Comparison of ENCODE assay signal across 11 cellular contexts in the genomic region with DNA sequence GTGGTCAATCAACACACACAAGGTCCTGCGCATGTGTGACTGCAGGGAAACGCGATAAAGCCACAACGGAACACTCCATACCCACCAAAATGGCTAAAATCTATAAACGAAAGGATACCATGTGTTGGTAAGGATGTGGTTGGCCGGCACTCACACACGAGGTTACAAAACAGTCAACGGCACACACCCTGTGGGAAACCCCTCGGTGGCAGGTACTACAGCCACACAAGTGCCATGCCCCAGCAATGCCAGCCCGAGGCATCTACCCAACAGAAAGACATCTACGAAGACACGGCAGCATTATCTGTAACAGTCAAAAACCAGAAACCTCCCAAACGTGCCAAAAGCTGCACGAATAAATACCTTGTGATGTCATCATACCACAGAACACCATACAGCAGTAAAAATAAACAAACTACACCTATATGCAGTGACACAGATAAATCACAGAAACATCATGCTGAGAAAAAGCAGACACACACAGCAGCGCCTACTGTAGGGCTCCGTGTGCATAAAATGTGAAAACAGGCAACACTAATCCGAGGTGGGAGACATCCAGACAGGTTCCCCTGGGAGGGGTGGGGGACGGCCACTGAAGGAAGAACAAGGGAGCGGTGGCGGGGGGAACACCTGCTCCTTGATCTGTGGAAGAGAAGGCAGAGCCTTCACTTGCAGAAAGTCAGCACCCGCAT. TPM values are rescaled to one million over a fixed set of nuclear protein-coding genes. Genes with fewer than 3 reads are reported as not detected.
DNase-seq lines count a peak whose midpoint lies in the region; TF ChIP-seq lines count a peak whose summit lies in the region.
"Had no signal": no experiment of that assay in that cellular context is flagged by ENCODE, and none has a peak within 500 bp of the region (broad histone marks: within the 10 kb centered on the region; RNA-seq: fewer than 3 reads in every experiment).

No MANE protein-coding gene starts in this region.

- H3K36me3 ChIP-seq in CD8-positive, alpha-beta memory T cell (ENCODE audit: insufficient read depth, low read length), result no peaks in the 10 kb centered on the region
- H3K36me3 ChIP-seq in neural progenitor cell, result no peaks in the 10 kb centered on the region

- H3K27ac Mint-ChIP-seq in CD8-positive, alpha-beta memory T cell, result peak overlapping the region in 7 of 8 donors; percentile 31 to 91 (median 81)
- H3K27ac Mint-ChIP-seq in activated naive CD4-positive, alpha-beta T cell treated with anti-CD3 and anti-CD28 coated beads, Interleukin-2, amount 50 U/mL, for 24 hours, result peak overlapping the region; percentile 6
- H3K27ac Mint-ChIP-seq in neural progenitor cell (no peak overlapping the region), H9 (no peak overlapping the region), HFFc6 (no peak overlapping the region)
- H3K27ac Mint-ChIP-seq: activated B cell treated with CpG ODN at 0.5 μM for 24 hours; activated naive CD8-positive, alpha-beta T cell treated with anti-CD3 and anti-CD28 coated beads, Interleukin-2, amount 10 ng/mL, durations not matched to agents 7 days and 5 days had no signal

- peak; percentile 34; the same call in 1 of the 2 replicates for TF ChIP-seq CTCF in LNCAP (IDR thresholded peaks at IDR 0.05)
- TF ChIP-seq CTCF in neural progenitor cell (IDR thresholded peaks at IDR 0.05), result peak; percentile 9
- TF ChIP-seq CTCF in H9 (conservative IDR thresholded peaks at IDR 0.05), result no peak
- no peak for TF ChIP-seq CTCF in HFFc6 (IDR thresholded peaks at IDR 0.05)

- H3K9ac ChIP-seq in neural progenitor cell (no peak overlapping the region), H9 (ENCODE audit: extremely low read depth, insufficient read length, low read length) (no peak overlapping the region)
- H3K9ac ChIP-seq: SK-N-SH had no signal

- POLR2A ChIA-PET in CD8-positive, alpha-beta memory T cell (lab: Charles Lee), result no interaction called here

- H3K4me1 Mint-ChIP-seq in CD8-positive, alpha-beta memory T cell, result peaks cover 18 to 24% (median 23%) of the 10 kb centered on the region in 3 donors
- H3K4me1 Mint-ChIP-seq in activated naive CD4-positive, alpha-beta T cell treated with anti-CD3 and anti-CD28 coated beads, Interleukin-2, amount 50 U/mL, for 24 hours, result peaks cover 45% of the 10 kb centered on the region
- H3K4me1 Mint-ChIP-seq in neural progenitor cell (no peaks in the 10 kb centered on the region), H9 (peaks cover 14 to 25% of the 10 kb centered on the region in 2 experiments), HFFc6 (ENCODE audit: low read depth) (peaks cover 3% of the 10 kb centered on the region; the same call in 1 of the 2 replicates)

- no peaks in the 10 kb centered on the region for H3K9me3 Mint-ChIP-seq in CD8-positive, alpha-beta memory T cell
- no peaks in the 10 kb centered on the region for H3K9me3 Mint-ChIP-seq in activated naive CD4-positive, alpha-beta T cell treated with anti-CD3 and anti-CD28 coated beads, Interleukin-2, amount 50 U/mL, for 24 hours
- H3K9me3 Mint-ChIP-seq in neural progenitor cell (peaks cover 7% of the 10 kb centered on the region), H9 (no peaks in the 10 kb centered on the region), HFFc6 (no peaks in the 10 kb centered on the region)
- H3K9me3 Mint-ChIP-seq: activated B cell treated with CpG ODN at 0.5 μM for 24 hours; activated naive CD8-positive, alpha-beta T cell treated with anti-CD3 and anti-CD28 coated beads, Interleukin-2, amount 10 ng/mL, durations not matched to agents 7 days and 5 days had no signal

- no peak overlapping the region for H2BK20ac ChIP-seq in H9 (ENCODE audit: low read depth, low read length, poor library complexity, severe bottlenecking)

- H2BK5ac ChIP-seq in H9 (ENCODE audit: insufficient read length, low read length), result no peak overlapping the region

- peaks cover 12% of the 10 kb centered on the region for H3K4me1 ChIP-seq in CD8-positive, alpha-beta memory T cell (ENCODE audit: insufficient read depth, low read length)
- H3K4me1 ChIP-seq in neural progenitor cell (peaks cover 15% of the 10 kb centered on the region), H9 (ENCODE audit: insufficient read depth, low read length) (peaks cover 5% of the 10 kb centered on the region; the same call in 1 of the 2 replicates)

- H4K20me1 ChIP-seq in neural progenitor cell (ENCODE audit: low read depth), result peaks cover 38% of the 10 kb centered on the region
- peaks cover 2% of the 10 kb centered on the region for H4K20me1 ChIP-seq in H9 (ENCODE audit: control insufficient read depth, insufficient read depth, insufficient read length)

- H3K56ac ChIP-seq in H9 (ENCODE audit: insufficient read length, low read depth, low read length), result no peak overlapping the region

- H3K27me3 Mint-ChIP-seq in CD8-positive, alpha-beta memory T cell, result no peaks in the 10 kb centered on the region
- no peaks in the 10 kb centered on the region for H3K27me3 Mint-ChIP-seq in activated naive CD4-positive, alpha-beta T cell treated with anti-CD3 and anti-CD28 coated beads, Interleukin-2, amount 50 U/mL, for 24 hours
- H3K27me3 Mint-ChIP-seq in neural progenitor cell (ENCODE audit: insufficient read depth, low read depth) (peaks cover 4% of the 10 kb centered on the region), H9 (ENCODE audit: low read depth) (no peaks in the 10 kb centered on the region), HFFc6 (ENCODE audit: insufficient read depth) (no peaks in the 10 kb centered on the region)
- H3K27me3 Mint-ChIP-seq: activated B cell treated with CpG ODN at 0.5 μM for 24 hours; activated naive CD8-positive, alpha-beta T cell treated with anti-CD3 and anti-CD28 coated beads, Interleukin-2, amount 10 ng/mL, durations not matched to agents 7 days and 5 days had no signal

- peak overlapping the region; percentile 5 to 67 (median 55) for H3K4me3 Mint-ChIP-seq in CD8-positive, alpha-beta memory T cell
- no peak overlapping the region for H3K4me3 Mint-ChIP-seq in activated naive CD4-positive, alpha-beta T cell treated with anti-CD3 and anti-CD28 coated beads, Interleukin-2, amount 50 U/mL, for 24 hours
- H3K4me3 Mint-ChIP-seq in neural progenitor cell (no peak overlapping the region), H9 (no peak overlapping the region), HFFc6 (no peak overlapping the region)
- H3K4me3 Mint-ChIP-seq: activated B cell treated with CpG ODN at 0.5 μM for 24 hours had no signal

- no peak overlapping the region for H3K4me2 ChIP-seq in neural progenitor cell
- no peak overlapping the region for H3K4me2 ChIP-seq in H9 (ENCODE audit: insufficient read depth, insufficient read length, low read length)
- H3K4me2 ChIP-seq: SK-N-SH had no signal

- no peak overlapping the region for H2BK12ac ChIP-seq in H9 (ENCODE audit: insufficient read length, low read depth, low read length)

- H3K79me2 ChIP-seq in neural progenitor cell (ENCODE audit: low read depth) (peaks cover 96% of the 10 kb centered on the region), H9 (ENCODE audit: insufficient read depth, low read length) (peaks cover 4% of the 10 kb centered on the region; the same call in 1 of the 2 replicates)

- H3K23ac ChIP-seq in H9 (ENCODE audit: insufficient read length, low read depth, low read length), result no peak overlapping the region

- no peaks in the 10 kb centered on the region for H3F3A ChIP-seq in neural progenitor cell (ENCODE audit: low read depth)

- H3K4ac ChIP-seq in H9 (ENCODE audit: low read depth, low read length), result no peak overlapping the region

- no peak overlapping the region for H3K4me3 ChIP-seq in CD8-positive, alpha-beta memory T cell (ENCODE audit: low read length)
- no peak overlapping the region for H3K4me3 ChIP-seq in neural progenitor cell

- H3K18ac ChIP-seq in H9 (ENCODE audit: insufficient read length, low read depth, low read length), result no peak overlapping the region

- H4K91ac ChIP-seq in H9 (ENCODE audit: insufficient read length, low read depth, low read length), result no peak overlapping the region

- no peak overlapping the region for H2BK120ac ChIP-seq in H9 (ENCODE audit: low read depth, low read length, poor library complexity, severe bottlenecking)

- no peak overlapping the region for H3T11ph ChIP-seq in H9 (ENCODE audit: low read length)

- H3K9me3 ChIP-seq in CD8-positive, alpha-beta memory T cell (ENCODE audit: low read length), result no peaks in the 10 kb centered on the region
- no peaks in the 10 kb centered on the region for H3K9me3 ChIP-seq in neural progenitor cell (ENCODE audit: low read depth)
- no peaks in the 10 kb centered on the region for H3K9me3 ChIP-seq in H9 (ENCODE audit: control insufficient read depth, low read depth, low read length)
- H3K9me3 ChIP-seq: SK-N-SH had no signal

- CTCF ChIA-PET in CD8-positive, alpha-beta memory T cell (lab: Charles Lee), result no interaction called here

- no peak overlapping the region for H2AK5ac ChIP-seq in H9 (ENCODE audit: insufficient read length, low read length)

- H3K27ac ChIP-seq in CD8-positive, alpha-beta memory T cell (ENCODE audit: low read depth, low read length), result no peak overlapping the region
- H3K27ac ChIP-seq in neural progenitor cell (no peak overlapping the region), H9 (ENCODE audit: insufficient read length, low read depth, low read length) (no peak overlapping the region)

- H3K27me3 ChIP-seq in CD8-positive, alpha-beta memory T cell (ENCODE audit: insufficient read depth, low read length, poor library complexity, severe bottlenecking), result no peaks in the 10 kb centered on the region
- no peaks in the 10 kb centered on the region for H3K27me3 ChIP-seq in neural progenitor cell
- H3K27me3 ChIP-seq in H9 (ENCODE audit: insufficient read depth, low read length), result no peaks in the 10 kb centered on the region

- WGBS in H9 (ENCODE audit: extremely low coverage, insufficient read length, low lambda C conversion rate), result no CpG with 5 or more reads among the region's 21 CpGs

- H3K36me3 Mint-ChIP-seq in CD8-positive, alpha-beta memory T cell, result no peaks in the 10 kb centered on the region
- peaks cover 2% of the 10 kb centered on the region for H3K36me3 Mint-ChIP-seq in activated naive CD4-positive, alpha-beta T cell treated with anti-CD3 and anti-CD28 coated beads, Interleukin-2, amount 50 U/mL, for 24 hours
- H3K36me3 Mint-ChIP-seq in neural progenitor cell (peaks cover 19% of the 10 kb centered on the region), H9 (ENCODE audit: insufficient read depth in 1 of 3, low read depth in 3 of 3) (peaks cover 0 to 8% (median 5%) of the 10 kb centered on the region in 3 experiments; a peak in 2 of 7 replicates), HFFc6 (ENCODE audit: low read depth) (peaks cover 9% of the 10 kb centered on the region; the same call in 1 of the 2 replicates)

- no peak overlapping the region for H4K5ac ChIP-seq in H9 (ENCODE audit: insufficient read length, low read depth, low read length)

- DNase-seq in CD8-positive, alpha-beta memory T cell, result peak in 4 of 5 donors; percentile 31 to 70 (median 41)
- DNase-seq in neural progenitor cell (ENCODE audit: low spot score) (no peak), NCI-H2196 treated with DMSO at 0.1 percent for 48 hours (lab: John Stamatoyannopoulos, UW; ENCODE audit: unreplicated experiment) (no peak), H9 (no peak), HFFc6 (no peak)
- DNase-seq: activated B cell treated with CpG ODN at 0.5 μM for 24 hours; activated naive CD8-positive, alpha-beta T cell treated with anti-CD3 and anti-CD28 coated beads, Interleukin-2, amount 10 ng/mL, durations not matched to agents 7 days and 5 days; right cardiac atrium; SK-N-SH had no signal

- H3K14ac ChIP-seq in H9 (ENCODE audit: insufficient read depth, low read length), result no peak overlapping the region

- H2BK15ac ChIP-seq in H9 (ENCODE audit: low read depth, low read length), result no peak overlapping the region

- no peak overlapping the region for H2AFZ ChIP-seq in neural progenitor cell (replicated peaks)
- H2AFZ ChIP-seq in H9 (ENCODE audit: low read length), result no peak overlapping the region

- no peak overlapping the region for H4K8ac ChIP-seq in H9 (replicated peaks; ENCODE audit: insufficient read length, low read depth, low read length)

- H3K79me1 ChIP-seq in H9 (ENCODE audit: insufficient read depth, low read depth, low read length, poor library complexity, severe bottlenecking), result no peaks in the 10 kb centered on the region

- no peaks in the 10 kb centered on the region for H3K23me2 ChIP-seq in H9 (ENCODE audit: insufficient read length, low read depth, low read length, poor library complexity, severe bottlenecking)

RNA-seq across cellular contexts. Expression of a gene that starts 36.7 kb away (rescaled TPM):
- total RNA-seq in CD8-positive, alpha-beta memory T cell, result 10 to 100 TPM; 24.0 to 28.8 TPM
- polyA plus RNA-seq in CD8-positive, alpha-beta memory T cell, result 8.3 TPM
- total RNA-seq in neural progenitor cell (ENCODE audit: low replicate concordance), result 36.0 and 40.8 TPM in 2 replicates
- 27.5 and 32.0 TPM in 2 replicates for total RNA-seq in H9 (2021)
- total RNA-seq in HFFc6 (2021; fragmentation: NEBNext Ultra II Directional; extraction: Animal tissue kit (Norgen Biotek cat#: 25700)), result 10 to 100 TPM in 3 of 6 experiments, 1 to 10 TPM in 3; 7.4 to 13.0 (median 9.5) TPM

Comparison
In these comparisons a context has a peak if more than half of its experiments do, and no peak if none do; other contexts are left out.
1. DNase-seq: peak in CD8-positive, alpha-beta memory T cell (4 of 5); none in neural progenitor cell (single experiment), NCI-H2196 treated with DMSO at 0.1 percent for 48 hours (single experiment), H9 (single experiment) and HFFc6 (single experiment).
2. H3K27ac Mint-ChIP-seq: peak in CD8-positive, alpha-beta memory T cell (7 of 8) and activated naive CD4-positive, alpha-beta T cell treated with anti-CD3 and anti-CD28 coated beads, Interleukin-2, amount 50 U/mL, for 24 hours (single experiment); none in neural progenitor cell (single experiment), H9 (0 of 3) and HFFc6 (single experiment).
3. H3K4me3 Mint-ChIP-seq: peak in CD8-positive, alpha-beta memory T cell (7 of 7); none in activated naive CD4-positive, alpha-beta T cell treated with anti-CD3 and anti-CD28 coated beads, Interleukin-2, amount 50 U/mL, for 24 hours (single experiment), neural progenitor cell (single experiment), H9 (0 of 2) and HFFc6 (single experiment).
4. CTCF ChIP-seq: peak in LNCAP (single experiment) and neural progenitor cell (single experiment); none in H9 (single experiment) and HFFc6 (single experiment).